Comparison of ENCODE assay signal across 22 cellular contexts in the genomic region with DNA sequence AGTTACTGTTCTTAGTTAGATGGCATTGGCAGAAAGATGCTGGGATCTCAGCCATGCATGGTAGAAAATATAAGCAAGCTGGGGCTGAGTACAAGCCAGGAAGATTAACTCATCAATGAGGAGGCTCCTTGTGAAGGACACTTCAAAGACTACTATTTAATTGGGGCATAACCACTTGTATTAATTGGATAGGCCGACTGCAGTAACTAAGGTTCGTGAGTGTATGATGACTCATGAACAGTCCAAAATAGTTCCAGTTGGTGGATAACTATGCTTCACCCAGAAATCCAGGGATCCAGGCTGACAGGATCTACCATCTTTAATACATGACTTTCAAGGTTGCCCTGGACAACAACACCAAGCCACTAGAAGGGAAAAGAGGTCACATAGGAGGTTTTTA.
DNase-seq lines count a peak whose midpoint lies in the region; ATAC-seq and TF ChIP-seq lines count a peak whose summit lies in the region.
"Had no signal": no experiment of that assay in that cellular context is flagged by ENCODE, and none has a peak within 500 bp of the region (broad histone marks: within the 10 kb centered on the region; RNA-seq: fewer than 3 reads in every experiment).

No MANE protein-coding gene starts in this region.

- H3K9me3 ChIP-seq in mammary epithelial cell (replicated peaks; ENCODE audit: insufficient read depth, low read length) (no peaks in the 10 kb centered on the region), breast epithelium (no peaks in the 10 kb centered on the region)

- peak; percentile 7 for DNase-seq in mammary epithelial cell
- DNase-seq in breast epithelium (ENCODE audit: low spot score in 2 of 2) = no peak
- peak; percentile 26 for DNase-seq in NCI-H524 treated with DMSO at 0.1 percent for 48 hours (lab: John Stamatoyannopoulos, UW)
- DNase-seq in epithelial cell of esophagus (ENCODE audit: low read depth) = peak; percentile 30
- no peak for DNase-seq in activated naive CD4-positive, alpha-beta T cell treated with anti-CD3 and anti-CD28 coated beads, Interleukin-2, amount 50 U/mL, for 16 hours
- DNase-seq in NCI-H2107 (lab: John Stamatoyannopoulos, UW) = no peak
- DNase-seq in activated T-cell treated with anti-CD3 and anti-CD28 coated beads, Interleukin-2, amount 50 U/mL, for 48 hours = no peak
- DNase-seq: 8988T, COR-L47, DMS 273 treated with DMSO at 0.1 percent for 48 hours, GM23248, HCEC 1CT, KG1, NCI-H1417 treated with DMSO at 0.1 percent for 48 hours, NCI-H187 treated with DMSO at 0.1 percent for 48 hours, NCI-H2171, NCI-H82, OCI-M1, RPMI8226, SHP77 treated with DMSO at 0.1 percent for 48 hours had no signal

- no peaks in the 10 kb centered on the region for H4K20me1 ChIP-seq in mammary epithelial cell (ENCODE audit: insufficient read depth, low read length)

- H3K79me2 ChIP-seq in mammary epithelial cell (ENCODE audit: insufficient read depth, low read length) = no peaks in the 10 kb centered on the region

- H3K27me3 ChIP-seq in mammary epithelial cell (ENCODE audit: insufficient read depth, low read length) (no peaks in the 10 kb centered on the region), breast epithelium (no peaks in the 10 kb centered on the region)

- in situ Hi-C loops in mammary epithelial cell (cut with MboI; ENCODE audit: low sequenced_read_pairs in 2 of 2) = loop anchor here in 1 of 2 donors (25.0 kb wide), 1 partner anchor 105 kb away; no protein-coding TSS in a partner anchor

- H3K36me3 ChIP-seq in mammary epithelial cell (ENCODE audit: insufficient read depth, low read length) (no peaks in the 10 kb centered on the region), breast epithelium (no peaks in the 10 kb centered on the region)

- H3K4me2 ChIP-seq in mammary epithelial cell (ENCODE audit: insufficient read depth, low read depth, low read length) = no peak overlapping the region

- intact Hi-C loops in mammary epithelial cell (cut with micrococcal nuclease) (no loop called here), breast epithelium (cut with DNase I; ENCODE audit: low total_unique reads) (no loop called here)

- TF ChIP-seq CTCF in mammary epithelial cell (conservative IDR thresholded peaks at IDR 0.05 in 1 of 2, IDR thresholded peaks at IDR 0.05 in 1 of 2; ENCODE audit: extremely low read depth in 1 of 2, insufficient read depth in 1 of 2, low read depth in 1 of 2, low read length in 2 of 2) = no peak
- no peak for TF ChIP-seq CTCF in breast epithelium (IDR thresholded peaks at IDR 0.05)
- no peak for TF ChIP-seq CTCF in epithelial cell of esophagus (IDR thresholded peaks at IDR 0.05; ENCODE audit: insufficient read depth, low read depth, low read length, missing control alignments)

- CTCF ChIA-PET in mammary epithelial cell (lab: Charles Lee; ENCODE audit: low non-redundant PET) = no interaction called here

- no peak for ATAC-seq in HG02571 (IDR thresholded peaks at IDR 0.05; ENCODE audit: unreplicated experiment)
- ATAC-seq: HepG2 had no signal

- H3K27ac ChIP-seq in mammary epithelial cell (ENCODE audit: insufficient read depth, low read depth, low read length) = no peak overlapping the region
- H3K27ac ChIP-seq in breast epithelium = no peak overlapping the region
- H3K27ac ChIP-seq: GM23248 had no signal

- H3K4me3 ChIP-seq in mammary epithelial cell (replicated peaks in 1 of 3; ENCODE audit: insufficient read depth in 1 of 3, low read depth in 2 of 3, low read length in 3 of 3) (no peak overlapping the region), breast epithelium (no peak overlapping the region), epithelial cell of esophagus (ENCODE audit: low read length) (no peak overlapping the region)
- H3K4me3 ChIP-seq: GM23248 had no signal

- BruUV-seq in mammary epithelial cell (replicated peaks; lab: Mats Ljungman, UMichigan) = no TSS peak

- dilution Hi-C loops in mammary epithelial cell (cut with HindIII; ENCODE audit: low sequenced_read_pairs) = no loop called here

- TF ChIP-seq POLR2A in breast epithelium (IDR thresholded peaks at IDR 0.05) = no peak

- no peak overlapping the region for H2AFZ ChIP-seq in mammary epithelial cell (ENCODE audit: low read depth, low read length)
- H2AFZ ChIP-seq: GM23248 had no signal

- H3K4me1 ChIP-seq in mammary epithelial cell (ENCODE audit: insufficient read depth, low read length) = no peaks in the 10 kb centered on the region
- no peaks in the 10 kb centered on the region for H3K4me1 ChIP-seq in breast epithelium

- WGBS in mammary epithelial cell (ENCODE audit: low coverage, missing lambda C conversion rate) = 92% methylated on average over 2 of the region's 2 CpGs

- no peak overlapping the region for H3K9ac ChIP-seq in mammary epithelial cell (ENCODE audit: insufficient read depth, low read length)
- H3K9ac ChIP-seq: GM23248 had no signal

Comparison
In these comparisons a context has a peak if more than half of its experiments do, and no peak if none do; other contexts are left out.
1. DNase-seq: peak in mammary epithelial cell (single experiment), NCI-H524 treated with DMSO at 0.1 percent for 48 hours (single experiment) and epithelial cell of esophagus (single experiment); none in breast epithelium (0 of 2), activated naive CD4-positive, alpha-beta T cell treated with anti-CD3 and anti-CD28 coated beads, Interleukin-2, amount 50 U/mL, for 16 hours (single experiment), NCI-H2107 (single experiment) and activated T-cell treated with anti-CD3 and anti-CD28 coated beads, Interleukin-2, amount 50 U/mL, for 48 hours (0 of 2).